Comparison of ENCODE assay signal across 8 cellular contexts in the genomic region with DNA sequence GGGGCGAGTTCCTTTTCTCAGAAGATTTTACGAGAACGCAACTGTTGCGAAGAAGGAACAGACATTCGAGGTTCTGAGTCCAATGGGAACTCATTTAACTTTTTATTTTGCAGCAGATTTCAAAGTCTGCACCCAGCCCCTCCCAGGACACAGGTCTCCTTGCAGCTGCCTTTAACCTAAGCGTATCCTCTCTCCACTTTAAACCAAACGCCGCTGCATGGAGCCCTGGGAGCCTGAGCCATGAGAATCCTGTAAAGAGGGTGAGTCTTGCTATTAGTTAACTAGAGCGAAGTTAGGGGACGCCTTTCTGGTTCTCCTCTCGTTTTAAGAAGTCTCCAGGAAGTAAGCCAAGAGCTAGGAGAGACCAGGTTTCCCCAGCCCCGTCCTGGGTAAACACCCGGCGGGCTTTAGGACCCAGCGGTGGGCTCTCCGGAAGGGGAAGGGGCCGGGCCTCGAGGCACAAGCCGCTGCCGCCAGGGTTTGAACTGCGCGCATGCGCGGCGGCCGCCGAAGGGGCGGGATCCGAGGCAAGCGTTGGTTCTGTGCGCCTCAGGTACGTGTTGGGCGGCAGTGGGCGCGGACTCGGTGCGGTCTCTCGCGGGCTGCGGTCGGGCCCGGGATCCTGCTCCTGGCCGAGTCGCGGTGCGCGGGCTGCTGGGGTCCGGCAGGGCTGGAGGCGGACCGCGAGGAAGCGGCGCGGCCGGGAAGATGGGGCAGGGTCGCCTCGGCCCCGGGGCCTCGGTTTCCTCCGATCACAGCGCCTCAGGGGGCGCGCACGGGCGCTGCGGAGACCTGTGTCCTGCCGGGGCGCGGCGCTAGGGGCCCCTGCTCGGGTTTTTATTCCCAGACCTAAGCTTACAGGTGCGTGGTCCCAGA. TPM values are rescaled to one million over a fixed set of nuclear protein-coding genes. Genes with fewer than 3 reads are reported as not detected.
A peak's percentile ranks its signal among the peaks of the same experiment; 100 is the strongest.
DNase-seq lines count a peak whose midpoint lies in the region; ATAC-seq and TF ChIP-seq lines count a peak whose summit lies in the region.

A gene (plus strand): TSS at position 510 of the 876 bp plus-strand sequence. CDS start 7,188 bp downstream, outside the sequence.

- no peaks in the 10 kb centered on the region for H3K9me3 ChIP-seq in fibroblast of lung (ENCODE audit: control insufficient read depth, insufficient read depth, low read depth, low read length)

- H3K36me3 Mint-ChIP-seq in GM23338 (ENCODE audit: low read depth) (peaks cover 41% of the 10 kb centered on the region), natural killer cell (no peaks in the 10 kb centered on the region)
- peaks cover 46% of the 10 kb centered on the region for H3K36me3 Mint-ChIP-seq in activated T-helper 17 cell treated with anti-CD3 and anti-CD28 coated beads, Interleukin-2, amount 50 U/mL, for 72 hours (ENCODE audit: low read depth)

- H3F3A ChIP-seq in GM23338 (replicated peaks; ENCODE audit: low read depth), result 0 out of 2 replicates have a peak, but pooled peaks cover 4% of the 10 kb centered on the region

- peak within 1 kb of the TSS; percentile 88 for H3K4me2 ChIP-seq in GM23338
- H3K4me2 ChIP-seq in fibroblast of lung (ENCODE audit: extremely low read depth, insufficient read depth, low read length), result peak within 1 kb of the TSS; percentile 88

- H3K9me3 Mint-ChIP-seq in GM23338 (peaks cover 22% of the 10 kb centered on the region), natural killer cell (no peaks in the 10 kb centered on the region)
- no peaks in the 10 kb centered on the region for H3K9me3 Mint-ChIP-seq in activated T-helper 17 cell treated with anti-CD3 and anti-CD28 coated beads, Interleukin-2, amount 50 U/mL, for 72 hours

- peak; percentile 98 for DNase-seq in Daoy (ENCODE audit: low read depth)
- DNase-seq in GM23338 (ENCODE audit: low spot score), result peak; percentile 98
- DNase-seq in LHCN-M2 (ENCODE audit: low read depth), result peak; percentile 89
- DNase-seq in RPMI8226, result peak; percentile 94
- DNase-seq in fibroblast of lung (ENCODE audit: low read depth in 2 of 2), result peak; percentile 93 to 94
- DNase-seq in natural killer cell, result peak; percentile 96
- peak; percentile 96 for DNase-seq in stimulated activated naive CD4-positive, alpha-beta T cell treated with Interleukin-2 at 50 U/mL for 16 hours (lab: John Stamatoyannopoulos, UW)

- H3K4me1 Mint-ChIP-seq in GM23338, result peaks cover 21% of the 10 kb centered on the region
- peaks cover 32% of the 10 kb centered on the region for H3K4me1 Mint-ChIP-seq in activated T-helper 17 cell treated with anti-CD3 and anti-CD28 coated beads, Interleukin-2, amount 50 U/mL, for 72 hours
- peaks cover 50 to 55% of the 10 kb centered on the region in 2 donors for H3K4me1 Mint-ChIP-seq in natural killer cell

- no peaks in the 10 kb centered on the region for H3K27me3 ChIP-seq in GM23338 (ENCODE audit: insufficient read depth)
- no peaks in the 10 kb centered on the region for H3K27me3 ChIP-seq in fibroblast of lung (ENCODE audit: control insufficient read depth, insufficient read depth, low read length)

- ATAC-seq in GM23338, result peak; percentile 81
- ATAC-seq in activated T-helper 17 cell treated with anti-CD3 and anti-CD28 coated beads, Interleukin-2, amount 50 U/mL, for 72 hours (replicated peaks), result peak; percentile 63
- peak; percentile 57 to 81 (median 70) for ATAC-seq in natural killer cell

- H3K27ac Mint-ChIP-seq in GM23338 (peak within 1 kb of the TSS; percentile 91), natural killer cell (peak within 1 kb of the TSS; percentile 97)
- H3K27ac Mint-ChIP-seq in activated T-helper 17 cell treated with anti-CD3 and anti-CD28 coated beads, Interleukin-2, amount 50 U/mL, for 72 hours, result peak within 1 kb of the TSS; percentile 95

- H3K4me3 ChIP-seq in GM23338 (peak within 1 kb of the TSS; percentile 84), fibroblast of lung (replicated peaks in 1 of 4; ENCODE audit: control extremely low read depth in 1 of 4, insufficient read depth in 1 of 4, low read depth in 3 of 4, low read length in 4 of 4) (peak within 1 kb of the TSS; percentile 68 to 81 (median 80))

- H3K9ac ChIP-seq in fibroblast of lung (ENCODE audit: insufficient read depth, low read length), result peak within 1 kb of the TSS; percentile 93

- intact Hi-C loops in natural killer cell (cut with micrococcal nuclease), result loop anchor here (2.0 to 10.0 kb wide), 8 partner anchors 233 to 1961 kb away; a partner anchor contains a TSS

- H3K27me3 Mint-ChIP-seq in GM23338 (ENCODE audit: insufficient read depth, low read depth, poor library complexity) (peaks cover 11% of the 10 kb centered on the region), natural killer cell (ENCODE audit: low read depth in 2 of 2) (no peaks in the 10 kb centered on the region)
- no peaks in the 10 kb centered on the region for H3K27me3 Mint-ChIP-seq in activated T-helper 17 cell treated with anti-CD3 and anti-CD28 coated beads, Interleukin-2, amount 50 U/mL, for 72 hours

- H2AFZ ChIP-seq in GM23338 (peak within 1 kb of the TSS; percentile 78), fibroblast of lung (ENCODE audit: low read length) (peak within 1 kb of the TSS; percentile 71)

- TF ChIP-seq CTCF in GM23338 (conservative IDR thresholded peaks at IDR 0.05; ENCODE audit: low read depth in 2 of 2), result peak in 1 of 2 experiments; percentile 29; a peak in 2 of 4 replicates
- no peak for TF ChIP-seq CTCF in fibroblast of lung (conservative IDR thresholded peaks at IDR 0.05 in 1 of 2, IDR thresholded peaks at IDR 0.05 in 1 of 2; ENCODE audit: low read depth in 1 of 2, low read length in 2 of 2)
- no peak for TF ChIP-seq CTCF in natural killer cell (IDR thresholded peaks at IDR 0.05)

- H3K9me2 ChIP-seq in GM23338 (ENCODE audit: insufficient read depth), result no peaks in the 10 kb centered on the region

- H3K79me2 ChIP-seq in GM23338 (replicated peaks; ENCODE audit: insufficient read depth) (peaks cover 32% of the 10 kb centered on the region), fibroblast of lung (ENCODE audit: control insufficient read depth, insufficient read depth, low read length) (peaks cover 18% of the 10 kb centered on the region)

- H3K36me3 ChIP-seq in GM23338 (ENCODE audit: insufficient read depth) (0 out of 2 replicates have a peak, but pooled peaks cover 7% of the 10 kb centered on the region), fibroblast of lung (ENCODE audit: control insufficient read depth, insufficient read depth, low read length) (no peaks in the 10 kb centered on the region)

- H3K27ac ChIP-seq in GM23338 (ENCODE audit: low read depth) (peak within 1 kb of the TSS; percentile 77; the same call in 1 of the 2 replicates), fibroblast of lung (ENCODE audit: insufficient read depth, low read length) (peak within 1 kb of the TSS; percentile 96)

- peaks cover 21% of the 10 kb centered on the region for H3K4me1 ChIP-seq in GM23338 (ENCODE audit: insufficient read depth)
- peaks cover 2% of the 10 kb centered on the region for H3K4me1 ChIP-seq in fibroblast of lung (ENCODE audit: control insufficient read depth, extremely low read depth, insufficient read depth, low read length)

- H3K4me3 Mint-ChIP-seq in GM23338 (peak within 1 kb of the TSS; percentile 98), natural killer cell (peak within 1 kb of the TSS; percentile 99)
- H3K4me3 Mint-ChIP-seq in activated T-helper 17 cell treated with anti-CD3 and anti-CD28 coated beads, Interleukin-2, amount 50 U/mL, for 72 hours, result peak within 1 kb of the TSS; percentile 91

- no peaks in the 10 kb centered on the region for H4K20me1 ChIP-seq in GM23338 (replicated peaks; ENCODE audit: insufficient read depth)
- H4K20me1 ChIP-seq in fibroblast of lung (ENCODE audit: control insufficient read depth, extremely low read depth, insufficient read depth, low read length), result no peaks in the 10 kb centered on the region

TF ChIP-seq in GM23338, 12 proteins besides CTCF, POLR2A, EP300 and RAD21 (continues in another document):
- peak; percentile 75 for TF ChIP-seq CREB1 (CRISPR knock-in tag; IDR thresholded peaks at IDR 0.05; ENCODE audit: low read depth)
- no peak for TF ChIP-seq ZNF331 (CRISPR knock-in tag; IDR thresholded peaks at IDR 0.05; ENCODE audit: low read depth)
- TF ChIP-seq, protein P1, sequence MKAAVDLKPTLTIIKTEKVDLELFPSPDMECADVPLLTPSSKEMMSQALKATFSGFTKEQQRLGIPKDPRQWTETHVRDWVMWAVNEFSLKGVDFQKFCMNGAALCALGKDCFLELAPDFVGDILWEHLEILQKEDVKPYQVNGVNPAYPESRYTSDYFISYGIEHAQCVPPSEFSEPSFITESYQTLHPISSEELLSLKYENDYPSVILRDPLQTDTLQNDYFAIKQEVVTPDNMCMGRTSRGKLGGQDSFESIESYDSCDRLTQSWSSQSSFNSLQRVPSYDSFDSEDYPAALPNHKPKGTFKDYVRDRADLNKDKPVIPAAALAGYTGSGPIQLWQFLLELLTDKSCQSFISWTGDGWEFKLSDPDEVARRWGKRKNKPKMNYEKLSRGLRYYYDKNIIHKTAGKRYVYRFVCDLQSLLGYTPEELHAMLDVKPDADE (IDR thresholded peaks at IDR 0.05), result peak; percentile 61

RNA-seq across cellular contexts. Expression of the gene that starts here (rescaled TPM):
- total RNA-seq in Daoy (2014; rRNA removed; shearing (Covaris generic)), result 48.1 and 50.6 TPM in 2 replicates
- total RNA-seq in GM23338 (2014; rRNA removed; shearing (Covaris generic)), result 49.8 and 63.6 TPM in 2 replicates
- polyA plus RNA-seq in GM23338 (2016; fragmentation: Nextera tagmentation; extraction: Ambion mirVana) (23.0 and 24.2 TPM in 2 replicates), fibroblast of lung (11.7 and 22.8 TPM in 2 replicates)
- total RNA-seq in LHCN-M2 (2014; rRNA removed) (44.1 and 48.1 TPM in 2 replicates), fibroblast of lung (11.6 and 13.7 TPM in 2 replicates), natural killer cell (10 to 100 TPM; 41.8 to 59.6 (median 54.3) TPM)
- polyA plus RNA-seq in LHCN-M2 (2012), result 18.9 TPM
- 10 to 100 TPM; 82.8 to 98.3 TPM for total RNA-seq in activated T-helper 17 cell treated with anti-CD3 and anti-CD28 coated beads, Interleukin-2, amount 50 U/mL, for 72 hours
- 10.2 and 17.3 TPM in 2 replicates for polyA plus RNA-seq in fibroblast of lung (2012)
- polyA minus RNA-seq in fibroblast of lung (ENCODE audit: low replicate concordance), result 29.2 and 42.6 TPM in 2 replicates

Comparison
In these comparisons a context has a peak if more than half of its experiments do, and no peak if none do; other contexts are left out.
1. Peak in every context shown above with its lines: DNase-seq, ATAC-seq, H3K4me3 ChIP-seq and H3K27ac ChIP-seq.